20 cellular contexts compared by ENCODE assay signal in genomic region chr16:88926374-88926990, GRCh38. TPM values are rescaled to one million over a fixed set of nuclear protein-coding genes. Genes with fewer than 3 reads are reported as not detected.
DNase-seq lines count a peak whose midpoint lies in the region; ATAC-seq and TF ChIP-seq lines count a peak whose summit lies in the region.
"Had no signal": no experiment of that assay in that cellular context is flagged by ENCODE, and none has a peak within 500 bp of the region (broad histone marks: within the 10 kb centered on the region; RNA-seq: fewer than 3 reads in every experiment).

No MANE protein-coding gene starts in this region.

- ATAC-seq in GM19351 (IDR thresholded peaks at IDR 0.05; ENCODE audit: unreplicated experiment) = no peak
- ATAC-seq: activated T-cell treated with anti-CD3 and anti-CD28 coated beads, Interleukin-2, amount 50 U/mL, for 72 hours; gastroesophageal sphincter had no signal

- no peaks in the 10 kb centered on the region for H3K9me3 Mint-ChIP-seq in Calu3 (ENCODE audit: low read depth, unreplicated experiment)
- no peaks in the 10 kb centered on the region for H3K9me3 Mint-ChIP-seq in neural progenitor cell
- H3K9me3 Mint-ChIP-seq: activated naive CD8-positive, alpha-beta T cell treated with anti-CD3 and anti-CD28 coated beads for 36 hours; dendritic cell treated with granulocyte-macrophage colony-stimulating factor and Interleukin-4, amounts not matched to agents 40 ng/mL and 50 ng/mL, for 4 days; T-helper 1 cell treated with Interleukin-12 subunit alpha and Interleukin-12 subunit beta and Interleukin-4 antibody, amounts not matched to agents 30 μg/mL and 1 μg/mL, for 36 hours had no signal

- CTCF ChIA-PET in Calu3 (lab: Charles Lee) = no interaction called here

- TF ChIP-seq CTCF in Calu3 (IDR thresholded peaks at IDR 0.05; ENCODE audit: unreplicated experiment) = no peak
- no peak for TF ChIP-seq CTCF in adrenal gland (IDR thresholded peaks at IDR 0.05)
- no peak for TF ChIP-seq CTCF in neural progenitor cell (IDR thresholded peaks at IDR 0.05)

- no TSS peak for BruUV-seq in Calu3 (replicated peaks; lab: Mats Ljungman, UMichigan)

- peak; percentile 26 to 79 for TF ChIP-seq POLR2A in adrenal gland (IDR thresholded peaks at IDR 0.05)

- H4K20me1 ChIP-seq in neural progenitor cell (ENCODE audit: low read depth) = no peaks in the 10 kb centered on the region

- H3K9me3 ChIP-seq in adrenal gland (replicated peaks in 1 of 3) = no peaks in the 10 kb centered on the region
- no peaks in the 10 kb centered on the region for H3K9me3 ChIP-seq in neural progenitor cell (ENCODE audit: low read depth)
- H3K9me3 ChIP-seq: breast epithelium, gastroesophageal sphincter had no signal

- H3K4me2 ChIP-seq in neural progenitor cell = peak overlapping the region; percentile 35

- H3K27me3 Mint-ChIP-seq in Calu3 (ENCODE audit: unreplicated experiment) (peaks cover 21% of the 10 kb centered on the region), neural progenitor cell (ENCODE audit: insufficient read depth, low read depth) (peaks cover 10% of the 10 kb centered on the region)
- H3K27me3 Mint-ChIP-seq: activated naive CD8-positive, alpha-beta T cell treated with anti-CD3 and anti-CD28 coated beads for 36 hours had no signal

- H3K4me3 ChIP-seq in adrenal gland = peak overlapping the region in 1 of 4 donors; percentile 46
- no peak overlapping the region for H3K4me3 ChIP-seq in neural progenitor cell
- H3K4me3 ChIP-seq: breast epithelium, gastroesophageal sphincter had no signal

- DNase-seq in Calu3 = peak; percentile 54
- DNase-seq in LHCN-M2 (ENCODE audit: low read depth) = peak; percentile 19
- peak; percentile 84 to 95 (median 91) for DNase-seq in adrenal gland
- peak; percentile 58 for DNase-seq in neural progenitor cell (ENCODE audit: low spot score)
- no peak for DNase-seq in stimulated activated CD4-positive, alpha-beta T cell treated with anti-CD3 and anti-CD28 coated beads, Interleukin-4, amount 100 ng/mL, for 24 hours
- no peak for DNase-seq in activated CD4-positive, alpha-beta T cell treated with anti-CD3 and anti-CD28 coated beads, Interleukin-2, amount 50 U/mL, for 1 hour
- no peak for DNase-seq in NCI-H226
- DNase-seq: activated CD4-positive, CD25-positive, alpha-beta regulatory T cell; activated naive CD8-positive, alpha-beta T cell treated with anti-CD3 and anti-CD28 coated beads for 36 hours; activated T-cell treated with anti-CD3 and anti-CD28 coated beads, Interleukin-2, amount 50 U/mL, for 72 hours; NCI-H187; NCI-H446; stimulated activated CD4-positive, alpha-beta T cell treated with anti-CD3 and anti-CD28 coated beads, Interleukin-1b, Interleukin-23, amount 100 ng/mL, for 48 hours had no signal

- H3K36me3 ChIP-seq in adrenal gland (replicated peaks in 1 of 2) (no peaks in the 10 kb centered on the region), neural progenitor cell (no peaks in the 10 kb centered on the region)
- H3K36me3 ChIP-seq: breast epithelium, gastroesophageal sphincter had no signal

- H2AFZ ChIP-seq in neural progenitor cell (replicated peaks) = no peak overlapping the region

- peak overlapping the region; percentile 67 to 99 (median 90) for H3K27ac ChIP-seq in adrenal gland
- no peak overlapping the region for H3K27ac ChIP-seq in neural progenitor cell
- H3K27ac ChIP-seq: breast epithelium, epithelial cell of prostate, gastroesophageal sphincter had no signal

- H3K27me3 ChIP-seq in adrenal gland (no peaks in the 10 kb centered on the region), neural progenitor cell (no peaks in the 10 kb centered on the region)

- no peak overlapping the region for H3K27ac Mint-ChIP-seq in Calu3 (ENCODE audit: unreplicated experiment)
- peak overlapping the region; percentile 88 for H3K27ac Mint-ChIP-seq in neural progenitor cell
- H3K27ac Mint-ChIP-seq: activated naive CD8-positive, alpha-beta T cell treated with anti-CD3 and anti-CD28 coated beads for 36 hours; activated T-cell treated with anti-CD3 and anti-CD28 coated beads, Interleukin-2, amount 50 U/mL, for 72 hours; dendritic cell treated with granulocyte-macrophage colony-stimulating factor and Interleukin-4, amounts not matched to agents 40 ng/mL and 50 ng/mL, for 4 days; T-helper 1 cell treated with Interleukin-12 subunit alpha and Interleukin-12 subunit beta and Interleukin-4 antibody, amounts not matched to agents 30 μg/mL and 1 μg/mL, for 36 hours had no signal

- H3K4me1 Mint-ChIP-seq in Calu3 (ENCODE audit: low read depth, unreplicated experiment) (peaks cover 8% of the 10 kb centered on the region), neural progenitor cell (peaks cover 13% of the 10 kb centered on the region)

- WGBS in adrenal gland, 4 donors = 44 to 76% (median 53%) methylated on average over 2 to 27 of the region's 27 CpGs

- no peaks in the 10 kb centered on the region for H3F3A ChIP-seq in neural progenitor cell (ENCODE audit: low read depth)

- H3K4me1 ChIP-seq in adrenal gland (replicated peaks in 1 of 2) (peaks cover 29 to 55% of the 10 kb centered on the region in 2 donors), neural progenitor cell (peaks cover 14% of the 10 kb centered on the region)
- H3K4me1 ChIP-seq: breast epithelium had no signal

- intact Hi-C loops in Calu3 (cut with micrococcal nuclease; ENCODE audit: unreplicated experiment) (no loop called here), adrenal gland (cut with DNase I) (no loop called here)

- H3K4me3 Mint-ChIP-seq in Calu3 (ENCODE audit: low read depth, unreplicated experiment) = peak overlapping the region; percentile 19
- H3K4me3 Mint-ChIP-seq in neural progenitor cell = peak overlapping the region; percentile 43
- H3K4me3 Mint-ChIP-seq: activated naive CD8-positive, alpha-beta T cell treated with anti-CD3 and anti-CD28 coated beads for 36 hours; activated T-cell treated with anti-CD3 and anti-CD28 coated beads, Interleukin-2, amount 50 U/mL, for 72 hours; dendritic cell treated with granulocyte-macrophage colony-stimulating factor and Interleukin-4, amounts not matched to agents 40 ng/mL and 50 ng/mL, for 4 days; T-helper 1 cell treated with Interleukin-12 subunit alpha and Interleukin-12 subunit beta and Interleukin-4 antibody, amounts not matched to agents 30 μg/mL and 1 μg/mL, for 36 hours had no signal

- H3K9ac ChIP-seq in neural progenitor cell = no peak overlapping the region

- H3K79me2 ChIP-seq in neural progenitor cell (ENCODE audit: low read depth) = no peaks in the 10 kb centered on the region

- no peaks in the 10 kb centered on the region for H3K36me3 Mint-ChIP-seq in Calu3 (ENCODE audit: insufficient read depth, unreplicated experiment)
- H3K36me3 Mint-ChIP-seq in neural progenitor cell = no peaks in the 10 kb centered on the region
- H3K36me3 Mint-ChIP-seq: activated naive CD8-positive, alpha-beta T cell treated with anti-CD3 and anti-CD28 coated beads for 36 hours had no signal

RNA-seq across cellular contexts. Expression of gene CBFA2T3, which starts 50.5 kb away (rescaled TPM):
- total RNA-seq in Calu3 (2022) = not detected in 2 replicates
- not detected in 2 replicates for total RNA-seq in LHCN-M2 (2014; rRNA removed)
- not detected for polyA plus RNA-seq in LHCN-M2 (2012)
- total RNA-seq in adrenal gland = 10 to 100 TPM in 1 of 8 donors, 1 to 10 TPM in 4, under 1 TPM in 3; 0.30 to 16.9 (median 2.2) TPM
- 1 to 10 TPM; 1.0 to 5.3 (median 3.0) TPM for polyA plus RNA-seq in adrenal gland
- 0.15 and 0.22 TPM in 2 replicates for total RNA-seq in neural progenitor cell (ENCODE audit: low replicate concordance)
- total RNA-seq: osteocyte had no signal

Comparison
In these comparisons a context has a peak if more than half of its experiments do, and no peak if none do; other contexts are left out.
1. DNase-seq: peak in Calu3 (single experiment), LHCN-M2 (single experiment), adrenal gland (7 of 7) and neural progenitor cell (single experiment); none in stimulated activated CD4-positive, alpha-beta T cell treated with anti-CD3 and anti-CD28 coated beads, Interleukin-4, amount 100 ng/mL, for 24 hours (single experiment), activated CD4-positive, alpha-beta T cell treated with anti-CD3 and anti-CD28 coated beads, Interleukin-2, amount 50 U/mL, for 1 hour (single experiment) and NCI-H226 (single experiment).